In genomic region chr1:2848006-2848670, GRCh38 we compare ENCODE assay signal across 20 cellular contexts.
"Had no signal": no experiment of that assay in that cellular context is flagged by ENCODE, and none has a peak within 500 bp of the region (broad histone marks: within the 10 kb centered on the region; RNA-seq: fewer than 3 reads in every experiment).

No MANE protein-coding gene starts in this region.

- H3K27me3 ChIP-seq: ascending aorta, SJSA1 had no signal

- H3K4me1 Mint-ChIP-seq: activated naive CD4-positive, alpha-beta T cell treated with anti-CD3 and anti-CD28 coated beads, Interleukin-2, amount 10 ng/mL, durations not matched to agents 7 days and 5 days; nephron progenitor cell had no signal

- DNase-seq: activated CD4-positive, alpha-beta T cell treated with anti-CD3 and anti-CD28 coated beads, Interleukin-2, amount 50 U/mL, for 48 hours; activated CD4-positive, CD25-positive, alpha-beta regulatory T cell treated with anti-CD3 and anti-CD28 coated beads, Interleukin-2, amount 50 U/mL, for 72 hours; activated naive CD4-positive, alpha-beta T cell treated with anti-CD3 and anti-CD28 coated beads, Interleukin-2, amount 10 ng/mL, durations not matched to agents 7 days and 5 days; activated T-cell treated with anti-CD3 and anti-CD28 coated beads, Interleukin-2, amount 50 U/mL, for 48 hours; central memory CD4-positive, alpha-beta T cell; effector memory CD4-positive, alpha-beta T cell; glutamatergic neuron; hypothalamus; nephron progenitor cell; sigmoid colon; stimulated activated CD4-positive, alpha-beta T cell treated with anti-CD3 and anti-CD28 coated beads, Interleukin-2, amount 100 ng/mL, for 48 hours; stimulated activated naive CD4-positive, alpha-beta T cell; T-helper 1 cell; WERI-Rb-1 had no signal

- H3K4me1 ChIP-seq: ascending aorta, esophagus muscularis mucosa, sigmoid colon, SJSA1, upper lobe of left lung had no signal

- H3K27ac Mint-ChIP-seq: activated naive CD4-positive, alpha-beta T cell treated with anti-CD3 and anti-CD28 coated beads, Interleukin-2, amount 10 ng/mL, durations not matched to agents 7 days and 5 days; nephron progenitor cell had no signal

- H3K9me3 Mint-ChIP-seq: activated naive CD4-positive, alpha-beta T cell treated with anti-CD3 and anti-CD28 coated beads, Interleukin-2, amount 10 ng/mL, durations not matched to agents 7 days and 5 days had no signal

- H3K36me3 Mint-ChIP-seq: activated naive CD4-positive, alpha-beta T cell treated with anti-CD3 and anti-CD28 coated beads, Interleukin-2, amount 10 ng/mL, durations not matched to agents 7 days and 5 days had no signal

- H3K27ac ChIP-seq: ascending aorta, esophagus muscularis mucosa, sigmoid colon, SJSA1, upper lobe of left lung, WERI-Rb-1 had no signal

- H3K4me3 ChIP-seq: ascending aorta, esophagus muscularis mucosa, lung, sigmoid colon, SJSA1, smooth muscle cell, upper lobe of left lung had no signal

- H3K36me3 ChIP-seq: ascending aorta, esophagus muscularis mucosa, sigmoid colon, SJSA1, upper lobe of left lung, WERI-Rb-1 had no signal

- H3K9me3 ChIP-seq: ascending aorta, SJSA1 had no signal

- H3K4me3 Mint-ChIP-seq: activated naive CD4-positive, alpha-beta T cell treated with anti-CD3 and anti-CD28 coated beads, Interleukin-2, amount 10 ng/mL, durations not matched to agents 7 days and 5 days; nephron progenitor cell had no signal
